3 cellular contexts compared by ENCODE assay signal in the genomic region with DNA sequence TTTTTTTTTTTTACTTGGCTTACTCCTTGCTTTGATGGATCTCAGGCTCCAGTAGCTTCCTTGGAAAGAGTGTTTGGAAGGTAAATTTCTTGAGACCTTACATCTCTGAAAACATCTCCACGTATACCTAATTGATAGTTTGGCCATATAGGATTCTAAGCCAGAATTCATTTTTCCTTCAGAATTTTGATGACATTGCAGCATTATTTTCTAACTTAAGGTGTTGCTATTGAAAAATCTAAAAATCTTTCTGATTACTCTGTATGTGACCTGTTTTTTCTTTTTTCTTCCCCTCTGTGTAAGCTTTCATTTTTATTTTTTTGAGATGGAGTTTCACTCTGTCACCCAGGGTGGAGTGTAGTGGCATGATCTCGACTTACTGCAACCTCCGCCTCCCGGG.
TF ChIP-seq lines count a peak whose summit lies in the region.

No MANE protein-coding gene starts in this region.

TF ChIP-seq in HepG2, 621 proteins besides CTCF, POLR2A, EP300 and RAD21:
- TF ChIP-seq MAFK (conservative IDR thresholded peaks at IDR 0.05 in 1 of 2, IDR thresholded peaks at IDR 0.05 in 1 of 2; ENCODE audit: low read length in 2 of 2) (peak; percentile 21 to 53; a peak in 2 of 4 replicates), HOXA9 (CRISPR knock-in tag; IDR thresholded peaks at IDR 0.05; ENCODE audit: borderline replicate concordance) (no peak), MAFF (IDR thresholded peaks at IDR 0.05; ENCODE audit: low read depth, low read length) (0 out of 2 replicates have a peak, but pooled peaks have one; percentile 16), ZNF101 (CRISPR knock-in tag; IDR thresholded peaks at IDR 0.05; ENCODE audit: borderline replicate concordance, low read depth) (no peak), RFX3 (CRISPR knock-in tag; IDR thresholded peaks at IDR 0.05) (no peak)
- TF ChIP-seq, protein P1, sequence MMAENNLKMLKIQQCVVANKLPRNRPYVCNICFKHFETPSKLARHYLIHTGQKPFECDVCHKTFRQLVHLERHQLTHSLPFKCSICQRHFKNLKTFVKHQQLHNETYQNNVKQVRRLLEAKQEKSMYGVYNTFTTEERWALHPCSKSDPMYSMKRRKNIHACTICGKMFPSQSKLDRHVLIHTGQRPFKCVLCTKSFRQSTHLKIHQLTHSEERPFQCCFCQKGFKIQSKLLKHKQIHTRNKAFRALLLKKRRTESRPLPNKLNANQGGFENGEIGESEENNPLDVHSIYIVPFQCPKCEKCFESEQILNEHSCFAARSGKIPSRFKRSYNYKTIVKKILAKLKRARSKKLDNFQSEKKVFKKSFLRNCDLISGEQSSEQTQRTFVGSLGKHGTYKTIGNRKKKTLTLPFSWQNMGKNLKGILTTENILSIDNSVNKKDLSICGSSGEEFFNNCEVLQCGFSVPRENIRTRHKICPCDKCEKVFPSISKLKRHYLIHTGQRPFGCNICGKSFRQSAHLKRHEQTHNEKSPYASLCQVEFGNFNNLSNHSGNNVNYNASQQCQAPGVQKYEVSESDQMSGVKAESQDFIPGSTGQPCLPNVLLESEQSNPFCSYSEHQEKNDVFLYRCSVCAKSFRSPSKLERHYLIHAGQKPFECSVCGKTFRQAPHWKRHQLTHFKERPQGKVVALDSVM (CRISPR knock-in tag; IDR thresholded peaks at IDR 0.05) = no peak
- TF ChIP-seq, protein P2, sequence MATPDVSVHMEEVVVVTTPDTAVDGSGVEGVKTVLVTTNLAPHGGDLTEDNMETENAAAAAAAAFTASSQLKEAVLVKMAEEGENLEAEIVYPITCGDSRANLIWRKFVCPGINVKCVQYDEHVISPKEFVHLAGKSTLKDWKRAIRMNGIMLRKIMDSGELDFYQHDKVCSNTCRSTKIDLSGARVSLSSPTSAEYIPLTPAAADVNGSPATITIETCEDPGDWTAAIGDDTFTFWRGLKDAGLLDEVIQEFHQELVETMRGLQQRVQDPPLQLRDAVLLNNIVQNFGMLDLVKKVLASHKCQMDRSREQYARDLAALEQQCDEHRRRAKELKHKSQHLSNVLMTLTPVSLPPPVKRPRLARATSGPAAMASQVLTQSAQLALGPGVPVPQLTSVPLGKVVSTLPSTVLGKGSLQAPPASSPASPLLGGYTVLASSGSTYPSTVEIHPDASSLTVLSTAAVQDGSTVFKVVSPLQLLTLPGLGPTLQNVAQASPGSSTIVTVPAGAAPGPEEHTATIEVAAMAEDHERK (CRISPR knock-in tag; IDR thresholded peaks at IDR 0.05; ENCODE audit: low read depth) = no peak

TF ChIP-seq in IMR-90, 13 proteins besides CTCF, POLR2A, EP300 and RAD21:
- TF ChIP-seq NFE2L2 (IDR thresholded peaks at IDR 0.05; ENCODE audit: low read depth, low read length) (no peak), RCOR1 (IDR thresholded peaks at IDR 0.05; ENCODE audit: insufficient replicate concordance, low read length) (no peak), MAFK (IDR thresholded peaks at IDR 0.05; ENCODE audit: low read depth, low read length) (0 out of 2 replicates have a peak, but pooled peaks have one; percentile 21), MAZ (IDR thresholded peaks at IDR 0.05; ENCODE audit: borderline replicate concordance, low read depth, low read length) (no peak)
- TF ChIP-seq, protein P3, sequence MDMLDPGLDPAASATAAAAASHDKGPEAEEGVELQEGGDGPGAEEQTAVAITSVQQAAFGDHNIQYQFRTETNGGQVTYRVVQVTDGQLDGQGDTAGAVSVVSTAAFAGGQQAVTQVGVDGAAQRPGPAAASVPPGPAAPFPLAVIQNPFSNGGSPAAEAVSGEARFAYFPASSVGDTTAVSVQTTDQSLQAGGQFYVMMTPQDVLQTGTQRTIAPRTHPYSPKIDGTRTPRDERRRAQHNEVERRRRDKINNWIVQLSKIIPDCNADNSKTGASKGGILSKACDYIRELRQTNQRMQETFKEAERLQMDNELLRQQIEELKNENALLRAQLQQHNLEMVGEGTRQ (IDR thresholded peaks at IDR 0.05; ENCODE audit: low read depth, low read length) = no peak

TF ChIP-seq in WTC11, 78 proteins besides CTCF, POLR2A, EP300 and RAD21:
- TF ChIP-seq, protein P4, sequence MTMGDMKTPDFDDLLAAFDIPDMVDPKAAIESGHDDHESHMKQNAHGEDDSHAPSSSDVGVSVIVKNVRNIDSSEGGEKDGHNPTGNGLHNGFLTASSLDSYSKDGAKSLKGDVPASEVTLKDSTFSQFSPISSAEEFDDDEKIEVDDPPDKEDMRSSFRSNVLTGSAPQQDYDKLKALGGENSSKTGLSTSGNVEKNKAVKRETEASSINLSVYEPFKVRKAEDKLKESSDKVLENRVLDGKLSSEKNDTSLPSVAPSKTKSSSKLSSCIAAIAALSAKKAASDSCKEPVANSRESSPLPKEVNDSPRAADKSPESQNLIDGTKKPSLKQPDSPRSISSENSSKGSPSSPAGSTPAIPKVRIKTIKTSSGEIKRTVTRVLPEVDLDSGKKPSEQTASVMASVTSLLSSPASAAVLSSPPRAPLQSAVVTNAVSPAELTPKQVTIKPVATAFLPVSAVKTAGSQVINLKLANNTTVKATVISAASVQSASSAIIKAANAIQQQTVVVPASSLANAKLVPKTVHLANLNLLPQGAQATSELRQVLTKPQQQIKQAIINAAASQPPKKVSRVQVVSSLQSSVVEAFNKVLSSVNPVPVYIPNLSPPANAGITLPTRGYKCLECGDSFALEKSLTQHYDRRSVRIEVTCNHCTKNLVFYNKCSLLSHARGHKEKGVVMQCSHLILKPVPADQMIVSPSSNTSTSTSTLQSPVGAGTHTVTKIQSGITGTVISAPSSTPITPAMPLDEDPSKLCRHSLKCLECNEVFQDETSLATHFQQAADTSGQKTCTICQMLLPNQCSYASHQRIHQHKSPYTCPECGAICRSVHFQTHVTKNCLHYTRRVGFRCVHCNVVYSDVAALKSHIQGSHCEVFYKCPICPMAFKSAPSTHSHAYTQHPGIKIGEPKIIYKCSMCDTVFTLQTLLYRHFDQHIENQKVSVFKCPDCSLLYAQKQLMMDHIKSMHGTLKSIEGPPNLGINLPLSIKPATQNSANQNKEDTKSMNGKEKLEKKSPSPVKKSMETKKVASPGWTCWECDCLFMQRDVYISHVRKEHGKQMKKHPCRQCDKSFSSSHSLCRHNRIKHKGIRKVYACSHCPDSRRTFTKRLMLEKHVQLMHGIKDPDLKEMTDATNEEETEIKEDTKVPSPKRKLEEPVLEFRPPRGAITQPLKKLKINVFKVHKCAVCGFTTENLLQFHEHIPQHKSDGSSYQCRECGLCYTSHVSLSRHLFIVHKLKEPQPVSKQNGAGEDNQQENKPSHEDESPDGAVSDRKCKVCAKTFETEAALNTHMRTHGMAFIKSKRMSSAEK (CRISPR knock-in tag; IDR thresholded peaks at IDR 0.05; ENCODE audit: borderline replicate concordance) = no peak
- TF ChIP-seq ZNF416 (CRISPR knock-in tag; IDR thresholded peaks at IDR 0.05) = no peak
- TF ChIP-seq, protein P5, sequence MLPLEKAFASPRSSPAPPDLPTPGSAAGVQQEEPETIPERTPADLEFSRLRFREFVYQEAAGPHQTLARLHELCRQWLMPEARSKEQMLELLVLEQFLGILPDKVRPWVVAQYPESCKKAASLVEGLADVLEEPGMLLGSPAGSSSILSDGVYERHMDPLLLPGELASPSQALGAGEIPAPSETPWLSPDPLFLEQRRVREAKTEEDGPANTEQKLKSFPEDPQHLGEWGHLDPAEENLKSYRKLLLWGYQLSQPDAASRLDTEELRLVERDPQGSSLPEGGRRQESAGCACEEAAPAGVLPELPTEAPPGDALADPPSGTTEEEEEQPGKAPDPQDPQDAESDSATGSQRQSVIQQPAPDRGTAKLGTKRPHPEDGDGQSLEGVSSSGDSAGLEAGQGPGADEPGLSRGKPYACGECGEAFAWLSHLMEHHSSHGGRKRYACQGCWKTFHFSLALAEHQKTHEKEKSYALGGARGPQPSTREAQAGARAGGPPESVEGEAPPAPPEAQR (CRISPR knock-in tag; IDR thresholded peaks at IDR 0.05) = no peak
- no peak for TF ChIP-seq ZNF232 (CRISPR knock-in tag; IDR thresholded peaks at IDR 0.05)
- TF ChIP-seq, protein P6, sequence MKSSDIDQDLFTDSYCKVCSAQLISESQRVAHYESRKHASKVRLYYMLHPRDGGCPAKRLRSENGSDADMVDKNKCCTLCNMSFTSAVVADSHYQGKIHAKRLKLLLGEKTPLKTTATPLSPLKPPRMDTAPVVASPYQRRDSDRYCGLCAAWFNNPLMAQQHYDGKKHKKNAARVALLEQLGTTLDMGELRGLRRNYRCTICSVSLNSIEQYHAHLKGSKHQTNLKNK (CRISPR knock-in tag; IDR thresholded peaks at IDR 0.05) = no peak
- no peak for TF ChIP-seq OVOL2 (CRISPR knock-in tag; IDR thresholded peaks at IDR 0.05; ENCODE audit: borderline replicate concordance)
- no peak for TF ChIP-seq GTF2I (CRISPR knock-in tag; conservative IDR thresholded peaks at IDR 0.05)
- TF ChIP-seq ATF3 (CRISPR knock-in tag; conservative IDR thresholded peaks at IDR 0.05) = no peak
TF ChIP-seq in WTC11: peak in this region for 0.
